ENCODE assay signal across 21 cellular contexts in the genomic region with DNA sequence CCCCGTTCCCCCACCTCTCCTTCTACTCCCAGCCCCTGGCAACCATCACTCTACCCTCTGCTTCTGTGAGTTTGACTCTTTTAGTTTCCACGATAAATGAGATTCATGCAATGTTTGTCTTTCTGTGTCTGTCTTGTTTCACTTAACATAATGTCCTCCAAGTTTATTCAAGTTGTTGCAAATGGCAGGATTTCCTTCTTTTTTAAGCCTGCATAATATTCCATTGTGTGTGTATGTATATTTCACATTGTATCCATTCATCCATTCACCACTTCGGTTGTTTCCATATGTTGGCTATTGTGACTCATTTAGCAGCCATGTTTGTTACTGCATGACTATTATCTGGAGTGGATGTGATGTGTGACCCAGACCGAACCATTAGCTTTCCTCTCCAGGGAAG.
DNase-seq lines count a peak whose midpoint lies in the region; ATAC-seq, FAIRE-seq and TF ChIP-seq lines count a peak whose summit lies in the region.
"Had no signal": no experiment of that assay in that cellular context is flagged by ENCODE, and none has a peak within 500 bp of the region (broad histone marks: within the 10 kb centered on the region; RNA-seq: fewer than 3 reads in every experiment).

No MANE protein-coding gene starts in this region.

- no peak for TF ChIP-seq EP300 in H1 (IDR thresholded peaks at IDR 0.05; ENCODE audit: borderline replicate concordance in 1 of 2, low read depth in 2 of 2, low read length in 2 of 2)

- 0 out of 2 replicates have a peak overlapping the region, but pooled peaks have one; percentile 30 for H2AFZ ChIP-seq in H1 (ENCODE audit: low read length)

- no peak overlapping the region for H3K4me3 ChIP-seq in H1 (ENCODE audit: extremely low read depth in 1 of 4, insufficient read depth in 2 of 4, low read depth in 3 of 4, low read length in 4 of 4)
- H3K4me3 ChIP-seq: BLaER1, GM12878 had no signal

- no peak for TF ChIP-seq RAD21 in H1 (IDR thresholded peaks at IDR 0.05 in 1 of 2, conservative IDR thresholded peaks at IDR 0.05 in 1 of 2; ENCODE audit: low read depth in 2 of 2, low read length in 2 of 2)

- H2BK12ac ChIP-seq in H1 (ENCODE audit: low read depth, low read length) = no peak overlapping the region

- ATAC-seq in GM19463 (IDR thresholded peaks at IDR 0.05; ENCODE audit: unreplicated experiment) = no peak
- ATAC-seq in GM18498 (IDR thresholded peaks at IDR 0.05; ENCODE audit: unreplicated experiment) = no peak
- ATAC-seq: CD8-positive, alpha-beta T cell; GM12878; HCT116 had no signal

- H3K4me1 ChIP-seq in H1 (replicated peaks in 1 of 4; ENCODE audit: control insufficient read depth in 3 of 4, insufficient read depth in 4 of 4, low read length in 3 of 4) = no peaks in the 10 kb centered on the region
- H3K4me1 ChIP-seq: BLaER1, Caco-2 had no signal

- H4K20me1 ChIP-seq in H1 (replicated peaks in 1 of 2; ENCODE audit: control insufficient read depth in 1 of 2, insufficient read depth in 2 of 2, low read length in 2 of 2) = no peaks in the 10 kb centered on the region
- H4K20me1 ChIP-seq: BLaER1 had no signal

- no peaks in the 10 kb centered on the region for H3K27me3 ChIP-seq in H1 (replicated peaks in 1 of 4; ENCODE audit: control insufficient read depth in 3 of 4, extremely low read depth in 1 of 4, insufficient read depth in 3 of 4, low read length in 3 of 4)
- H3K27me3 ChIP-seq: BLaER1 had no signal

- H2AK5ac ChIP-seq in H1 (ENCODE audit: low read depth, low read length) = no peak overlapping the region

- H3K18ac ChIP-seq in H1 (ENCODE audit: extremely low read depth, low read length) = no peak overlapping the region

- H3K4ac ChIP-seq in H1 (replicated peaks; ENCODE audit: insufficient read length, low read depth, low read length) = no peak overlapping the region

- no peaks in the 10 kb centered on the region for H3K9me3 ChIP-seq in H1 (ENCODE audit: insufficient read depth in 2 of 2, low read depth in 1 of 2, low read length in 1 of 2)
- H3K9me3 ChIP-seq: BLaER1, Caco-2 had no signal

- CTCF ChIA-PET in HEK293T (lab: Yijun Ruan, JAX) = no interaction called here
- CTCF ChIA-PET in H1 (lab: Charles Lee; ENCODE audit: partially characterized antibody) = interaction anchor here (1.1 to 1.5 kb wide), 2 partner anchors 139 to 302 kb away, joined by 3 to 4 read pairs; no protein-coding TSS in a partner anchor

- H3K27me3 Mint-ChIP-seq in chondrocyte (ENCODE audit: low read depth) = peaks cover 36% of the 10 kb centered on the region

- no peak overlapping the region for H3K4me2 ChIP-seq in H1 (ENCODE audit: insufficient read depth in 1 of 2, low read depth in 2 of 2, low read length in 2 of 2)
- H3K4me2 ChIP-seq: BLaER1 had no signal

- TF ChIP-seq CTCF in H1 (IDR thresholded peaks at IDR 0.05; ENCODE audit: control extremely low read depth in 1 of 3, insufficient read depth in 1 of 3, low read depth in 1 of 3, low read length in 3 of 3) (no peak), chondrocyte (IDR thresholded peaks at IDR 0.05) (no peak)

- no peaks in the 10 kb centered on the region for H3K4me1 Mint-ChIP-seq in chondrocyte (ENCODE audit: low read depth)
- H3K4me1 Mint-ChIP-seq: B cell, H9 had no signal

- no peak overlapping the region for H2BK15ac ChIP-seq in H1 (ENCODE audit: low read length)

- WGBS in H1 (ENCODE audit: extremely low coverage in 1 of 2, insufficient coverage in 1 of 2, insufficient read length in 1 of 2, insufficient replicate concordance in 2 of 2, low coverage in 1 of 2, low lambda C conversion rate in 2 of 2, missing lambda C conversion rate in 1 of 2), 2 experiments = 62% methylated on average over 4 of the region's 4 CpGs; no CpG with 5 or more reads in 1 of the 2 experiments

- no peak overlapping the region for H2BK5ac ChIP-seq in H1 (ENCODE audit: low read depth, low read length)

- no peak overlapping the region for H4K91ac ChIP-seq in H1 (replicated peaks; ENCODE audit: insufficient read length, low read length)

- H3K56ac ChIP-seq in H1 (replicated peaks; ENCODE audit: insufficient read length, low read depth, low read length) = no peak overlapping the region

- no peaks in the 10 kb centered on the region; the same call in 1 of the 2 replicates for H3K23me2 ChIP-seq in H1 (ENCODE audit: low read depth, low read length)

- no peaks in the 10 kb centered on the region for H3K79me2 ChIP-seq in H1 (ENCODE audit: control insufficient read depth in 1 of 2, insufficient read depth in 2 of 2, low read length in 2 of 2)

- no peak overlapping the region for H3K27ac Mint-ChIP-seq in chondrocyte (ENCODE audit: unreplicated experiment)
- H3K27ac Mint-ChIP-seq: B cell; CD4-positive, CD25-positive, alpha-beta regulatory T cell; CD8-positive, alpha-beta T cell; H9 had no signal

- POLR2A ChIA-PET in HEK293T (lab: Yijun Ruan, JAX) = no interaction called here
- POLR2A ChIA-PET in H1 (lab: Charles Lee; ENCODE audit: partially characterized antibody) = no interaction called here

- no peak overlapping the region for H3K4me3 Mint-ChIP-seq in chondrocyte (ENCODE audit: unreplicated experiment)
- H3K4me3 Mint-ChIP-seq: B cell; CD4-positive, CD25-positive, alpha-beta regulatory T cell; CD8-positive, alpha-beta T cell; H9 had no signal

- H3K36me3 ChIP-seq in H1 (ENCODE audit: control insufficient read depth in 2 of 4, insufficient read depth in 4 of 4, low read length in 3 of 4) = no peaks in the 10 kb centered on the region
- H3K36me3 ChIP-seq: BLaER1 had no signal

- no peaks in the 10 kb centered on the region for H3K79me1 ChIP-seq in H1 (ENCODE audit: low read depth, low read length)

- no peak overlapping the region for H3K9ac ChIP-seq in H1 (replicated peaks in 1 of 4; ENCODE audit: extremely low read depth in 1 of 4, low read depth in 3 of 4, low read length in 3 of 4)
- H3K9ac ChIP-seq: BLaER1 had no signal

- H2BK120ac ChIP-seq in H1 (replicated peaks; ENCODE audit: low read depth, low read length) = no peak overlapping the region

- H3K27ac ChIP-seq in H1 (ENCODE audit: low read depth, low read length) = no peak overlapping the region
- H3K27ac ChIP-seq: 22Rv1, BLaER1, C4-2B had no signal

- H3K14ac ChIP-seq in H1 (ENCODE audit: insufficient read length) = no peak overlapping the region

- H2BK20ac ChIP-seq in H1 (ENCODE audit: low read length) = no peak overlapping the region

- DNase-seq in ELR (ENCODE audit: low read depth) (peak; percentile 6), HEK293T (ENCODE audit: extremely low spot score) (no peak), H1 (ENCODE audit: low read depth in 1 of 2, low spot score in 2 of 2) (no peak), chondrocyte (ENCODE audit: low spot score) (no peak)
- DNase-seq: Caco-2; CD4-positive, CD25-positive, alpha-beta regulatory T cell; CD8-positive, alpha-beta T cell; DMS153; DND-41; GDM1; H9 had no signal

- H3K36me3 Mint-ChIP-seq in chondrocyte (ENCODE audit: low read depth) = peaks cover 3% of the 10 kb centered on the region
- H3K36me3 Mint-ChIP-seq: CD4-positive, CD25-positive, alpha-beta regulatory T cell; CD8-positive, alpha-beta T cell had no signal

- peaks cover 6% of the 10 kb centered on the region for H3K9me3 Mint-ChIP-seq in chondrocyte (ENCODE audit: low read depth)
- H3K9me3 Mint-ChIP-seq: CD4-positive, CD25-positive, alpha-beta regulatory T cell; CD8-positive, alpha-beta T cell; H9 had no signal

- no peak overlapping the region for H4K8ac ChIP-seq in H1 (ENCODE audit: extremely low read depth, insufficient read depth, low read length)

- no peak overlapping the region for H4K5ac ChIP-seq in H1 (ENCODE audit: insufficient read length, low read depth, low read length)

- no peak for TF ChIP-seq POLR2A in H1 (IDR thresholded peaks at IDR 0.05; ENCODE audit: control extremely low read depth in 1 of 2, low read depth in 2 of 2, low read length in 2 of 2)

- no peak overlapping the region for H3K23ac ChIP-seq in H1 (ENCODE audit: insufficient read length)

- no peak for FAIRE-seq in H1 (lab: Jason Lieb, UNC)
- FAIRE-seq: A204.1, GM12878, GM18507 had no signal

TF ChIP-seq in HEK293T, 16 proteins besides CTCF, POLR2A, EP300 and RAD21:
- TF ChIP-seq TARDBP (IDR thresholded peaks at IDR 0.05) = no peak
- TF ChIP-seq, protein P1, sequence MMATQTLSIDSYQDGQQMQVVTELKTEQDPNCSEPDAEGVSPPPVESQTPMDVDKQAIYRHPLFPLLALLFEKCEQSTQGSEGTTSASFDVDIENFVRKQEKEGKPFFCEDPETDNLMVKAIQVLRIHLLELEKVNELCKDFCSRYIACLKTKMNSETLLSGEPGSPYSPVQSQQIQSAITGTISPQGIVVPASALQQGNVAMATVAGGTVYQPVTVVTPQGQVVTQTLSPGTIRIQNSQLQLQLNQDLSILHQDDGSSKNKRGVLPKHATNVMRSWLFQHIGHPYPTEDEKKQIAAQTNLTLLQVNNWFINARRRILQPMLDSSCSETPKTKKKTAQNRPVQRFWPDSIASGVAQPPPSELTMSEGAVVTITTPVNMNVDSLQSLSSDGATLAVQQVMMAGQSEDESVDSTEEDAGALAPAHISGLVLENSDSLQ (IDR thresholded peaks at IDR 0.05) = 0 out of 2 replicates have a peak, but pooled peaks have one; percentile 18

TF ChIP-seq in H1, 55 proteins besides CTCF, POLR2A, EP300 and RAD21 (continues in another document):
- TF ChIP-seq SRF (IDR thresholded peaks at IDR 0.05; ENCODE audit: low read depth, low read length) = no peak
- no peak for TF ChIP-seq KDM4A (IDR thresholded peaks at IDR 0.05; ENCODE audit: low read depth, low read length, severe bottlenecking)
- TF ChIP-seq, protein P2, sequence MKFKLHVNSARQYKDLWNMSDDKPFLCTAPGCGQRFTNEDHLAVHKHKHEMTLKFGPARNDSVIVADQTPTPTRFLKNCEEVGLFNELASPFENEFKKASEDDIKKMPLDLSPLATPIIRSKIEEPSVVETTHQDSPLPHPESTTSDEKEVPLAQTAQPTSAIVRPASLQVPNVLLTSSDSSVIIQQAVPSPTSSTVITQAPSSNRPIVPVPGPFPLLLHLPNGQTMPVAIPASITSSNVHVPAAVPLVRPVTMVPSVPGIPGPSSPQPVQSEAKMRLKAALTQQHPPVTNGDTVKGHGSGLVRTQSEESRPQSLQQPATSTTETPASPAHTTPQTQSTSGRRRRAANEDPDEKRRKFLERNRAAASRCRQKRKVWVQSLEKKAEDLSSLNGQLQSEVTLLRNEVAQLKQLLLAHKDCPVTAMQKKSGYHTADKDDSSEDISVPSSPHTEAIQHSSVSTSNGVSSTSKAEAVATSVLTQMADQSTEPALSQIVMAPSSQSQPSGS (IDR thresholded peaks at IDR 0.05; ENCODE audit: low read length) = no peak
- TF ChIP-seq NRF1 (IDR thresholded peaks at IDR 0.05; ENCODE audit: low read depth, low read length) = no peak
- TF ChIP-seq SIRT6 (IDR thresholded peaks at IDR 0.05; ENCODE audit: low read length) = no peak
- TF ChIP-seq SAP30 (IDR thresholded peaks at IDR 0.05; ENCODE audit: insufficient read depth, insufficient replicate concordance, low read length) = no peak
- TF ChIP-seq SP4 (IDR thresholded peaks at IDR 0.05; ENCODE audit: low read length) = no peak
- no peak for TF ChIP-seq RNF2 (IDR thresholded peaks at IDR 0.05; ENCODE audit: borderline replicate concordance, low read depth, low read length, missing control alignments, poor library complexity, severe bottlenecking)
- no peak for TF ChIP-seq CHD2 (IDR thresholded peaks at IDR 0.05; ENCODE audit: low read length)
- TF ChIP-seq BCL11A (IDR thresholded peaks at IDR 0.05; ENCODE audit: low read depth in 2 of 2, low read length in 2 of 2) = no peak
- TF ChIP-seq JUND (IDR thresholded peaks at IDR 0.05; ENCODE audit: low read length) = no peak
